Comparison of ENCODE assay signal across 8 cellular contexts in genomic region chr6:106334646-106335448, GRCh38. TPM values are rescaled to one million over a fixed set of nuclear protein-coding genes. Genes with fewer than 3 reads are reported as not detected.
DNase-seq lines count a peak whose midpoint lies in the region; ATAC-seq lines count a peak whose summit lies in the region.

No MANE protein-coding gene starts in this region.

- H3K4me1 Mint-ChIP-seq in CD8-positive, alpha-beta memory T cell = peaks cover 5 to 6% (median 5%) of the 10 kb centered on the region in 3 donors

- H3K36me3 ChIP-seq in CD8-positive, alpha-beta memory T cell (ENCODE audit: insufficient read depth, low read length) = no peaks in the 10 kb centered on the region

- ATAC-seq in GM21825 (IDR thresholded peaks at IDR 0.05; ENCODE audit: unreplicated experiment) = peak; percentile 55
- no peak for ATAC-seq in GM18520 (IDR thresholded peaks at IDR 0.05; ENCODE audit: unreplicated experiment)

- peaks cover 18 to 34% of the 10 kb centered on the region in 2 donors for H3K27me3 Mint-ChIP-seq in CD8-positive, alpha-beta memory T cell

- H3K27ac ChIP-seq in CD8-positive, alpha-beta memory T cell (ENCODE audit: low read depth, low read length) = no peak overlapping the region

- peaks cover 0 to 1% (median 0%) of the 10 kb centered on the region in 3 donors for H3K36me3 Mint-ChIP-seq in CD8-positive, alpha-beta memory T cell

- H3K9me3 ChIP-seq in CD8-positive, alpha-beta memory T cell (ENCODE audit: low read length) = no peaks in the 10 kb centered on the region

- H3K9me3 Mint-ChIP-seq in CD8-positive, alpha-beta memory T cell = no peaks in the 10 kb centered on the region

- H3K4me3 Mint-ChIP-seq in CD8-positive, alpha-beta memory T cell = no peak overlapping the region

- peak; percentile 22 to 73 (median 51) for DNase-seq in CD8-positive, alpha-beta memory T cell
- peak; percentile 37 for DNase-seq in NCI-H2196 treated with DMSO at 0.1 percent for 48 hours (lab: John Stamatoyannopoulos, UW; ENCODE audit: unreplicated experiment)
- peak; percentile 60 for DNase-seq in activated CD4-positive, alpha-beta T cell treated with anti-CD3 and anti-CD28 coated beads for 48 hours
- peak; percentile 54 for DNase-seq in ecto neural progenitor cell (ENCODE audit: low spot score)
- peak; percentile 41 for DNase-seq in medulla oblongata (ENCODE audit: extremely low spot score)
- peak; percentile 28 for DNase-seq in superior temporal gyrus (ENCODE audit: extremely low spot score)

- H3K4me3 ChIP-seq in CD8-positive, alpha-beta memory T cell (ENCODE audit: low read length) = no peak overlapping the region

- no peaks in the 10 kb centered on the region for H3K4me1 ChIP-seq in CD8-positive, alpha-beta memory T cell (ENCODE audit: insufficient read depth, low read length)

- H3K27ac Mint-ChIP-seq in CD8-positive, alpha-beta memory T cell = peak overlapping the region in 1 of 8 donors; percentile 17

- CTCF ChIA-PET in CD8-positive, alpha-beta memory T cell (lab: Charles Lee) = interaction anchor here (0.6 to 3.9 kb wide), 15 partner anchors 9 to 1177 kb away, joined by 3 to 20 read pairs (median 3); partner anchors contain the start of genes ATG5 and CRYBG1

- H3K27me3 ChIP-seq in CD8-positive, alpha-beta memory T cell (ENCODE audit: insufficient read depth, low read length, poor library complexity, severe bottlenecking) = no peaks in the 10 kb centered on the region

- POLR2A ChIA-PET in CD8-positive, alpha-beta memory T cell (lab: Charles Lee) = interaction anchor here (0.7 to 1.2 kb wide), 2 partner anchors 9 to 171 kb away, joined by 3 to 6 read pairs; partner anchors contain the start of gene ATG5

RNA-seq across cellular contexts. Expression of gene ATG5, which starts 9.3 kb away (rescaled TPM):
- 10 to 100 TPM; 44.5 to 45.0 TPM for total RNA-seq in CD8-positive, alpha-beta memory T cell
- polyA plus RNA-seq in CD8-positive, alpha-beta memory T cell = 39.0 TPM

RNA-seq across cellular contexts. Expression of gene CRYBG1, which starts 25.7 kb away (rescaled TPM):
- 10 to 100 TPM; 32.3 TPM for total RNA-seq in CD8-positive, alpha-beta memory T cell
- polyA plus RNA-seq in CD8-positive, alpha-beta memory T cell = 19.4 TPM
